ENCODE assay signal across 8 cellular contexts in the genomic region with DNA sequence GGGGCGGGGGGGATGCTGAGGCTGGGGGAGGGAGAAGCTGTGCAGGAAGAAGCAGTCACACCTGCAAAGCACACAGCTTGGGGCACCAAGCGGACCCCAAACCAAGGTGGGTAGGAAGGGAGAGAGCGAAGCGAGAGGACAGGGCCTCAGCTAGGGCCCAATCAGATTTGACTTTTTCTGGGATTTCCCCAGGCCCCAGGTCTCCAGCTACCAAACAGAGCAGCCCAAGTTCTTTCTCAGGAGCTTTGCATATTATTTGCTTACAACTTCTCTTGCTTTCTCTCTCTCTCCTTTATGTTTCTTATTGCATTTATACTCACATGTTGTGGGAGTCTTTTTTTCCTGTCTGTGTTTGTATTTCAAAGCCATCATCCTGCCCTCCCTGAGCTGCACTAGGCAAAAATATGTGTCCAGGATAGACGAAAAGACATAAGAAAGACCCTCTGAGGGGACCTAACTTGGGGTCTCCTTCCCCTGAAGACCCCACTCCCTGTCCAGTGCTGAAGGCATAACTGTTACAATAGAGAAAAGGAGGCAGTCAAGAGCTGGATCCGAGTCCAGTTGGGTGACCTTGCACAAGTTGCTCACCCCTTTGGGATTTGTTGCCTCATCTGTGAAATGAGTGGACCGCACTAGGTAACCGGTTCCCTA. TPM values are rescaled to one million over a fixed set of nuclear protein-coding genes. Genes with fewer than 3 reads are reported as not detected.
DNase-seq lines count a peak whose midpoint lies in the region; ATAC-seq and TF ChIP-seq lines count a peak whose summit lies in the region.

No MANE protein-coding gene starts in this region.

- no peak overlapping the region for H3K9ac ChIP-seq in trophoblast cell (ENCODE audit: low read length)

- no peaks in the 10 kb centered on the region for H3K36me3 Mint-ChIP-seq in activated naive CD4-positive, alpha-beta T cell treated with anti-CD3 and anti-CD28 coated beads, Interleukin-2, amount 50 U/mL, for 72 hours
- no peaks in the 10 kb centered on the region for H3K36me3 Mint-ChIP-seq in nephron progenitor cell (ENCODE audit: low read depth)

- H3K23ac ChIP-seq in trophoblast cell (ENCODE audit: low read length), result no peak overlapping the region

- H2BK120ac ChIP-seq in trophoblast cell (ENCODE audit: insufficient read depth, low read length, poor library complexity), result no peak overlapping the region

- no peak overlapping the region for H3K4me3 Mint-ChIP-seq in nephron progenitor cell

- H3K4me1 ChIP-seq in trophoblast cell (ENCODE audit: control insufficient read depth in 1 of 2, insufficient read depth in 2 of 2, low read length in 2 of 2) (peaks cover 16 to 26% of the 10 kb centered on the region in 2 experiments), gastroesophageal sphincter (peaks cover 0 to 38% (median 7%) of the 10 kb centered on the region in 3 donors)

- no peak overlapping the region for H3K4ac ChIP-seq in trophoblast cell (ENCODE audit: low read depth, low read length)

- no peak overlapping the region for H4K12ac ChIP-seq in trophoblast cell (ENCODE audit: low read depth, low read length)

- H3K9me3 ChIP-seq in trophoblast cell (ENCODE audit: insufficient read depth, low read depth, low read length) (no peaks in the 10 kb centered on the region), gastroesophageal sphincter (no peaks in the 10 kb centered on the region)

- H3K79me1 ChIP-seq in trophoblast cell (ENCODE audit: low read length), result no peaks in the 10 kb centered on the region

- WGBS in trophoblast cell (ENCODE audit: extremely low coverage, insufficient coverage, insufficient read length), result no CpG with 5 or more reads among the region's 8 CpGs
- 85 to 100% methylated on average over 1 to 7 of the region's 8 CpGs for WGBS in gastroesophageal sphincter (ENCODE audit: low coverage in 1 of 2), 2 donors

- TF ChIP-seq EP300 in gastroesophageal sphincter (IDR thresholded peaks at IDR 0.05), result no peak

- H2BK12ac ChIP-seq in trophoblast cell (ENCODE audit: low read length), result no peak overlapping the region

- H3K4me3 ChIP-seq in trophoblast cell (ENCODE audit: low read depth, low read length) (no peak overlapping the region), gastroesophageal sphincter (no peak overlapping the region)

- no peak overlapping the region for H3K14ac ChIP-seq in trophoblast cell (ENCODE audit: low read length)

- TF ChIP-seq CTCF in GM10266 (IDR thresholded peaks at IDR 0.05; ENCODE audit: control insufficient read depth, insufficient read depth, low read depth, missing control alignments), result no peak
- TF ChIP-seq CTCF in nephron progenitor cell (IDR thresholded peaks at IDR 0.05), result no peak
- TF ChIP-seq CTCF in gastroesophageal sphincter (IDR thresholded peaks at IDR 0.05), result no peak

- TF ChIP-seq POLR2A in gastroesophageal sphincter (IDR thresholded peaks at IDR 0.05), result no peak

- no peak overlapping the region for H4K8ac ChIP-seq in trophoblast cell (ENCODE audit: low read depth, low read length)

- no peak overlapping the region for H2AFZ ChIP-seq in trophoblast cell (ENCODE audit: insufficient read depth, low read length, poor library complexity)

- H3K27ac Mint-ChIP-seq in activated naive CD4-positive, alpha-beta T cell treated with anti-CD3 and anti-CD28 coated beads, Interleukin-2, amount 50 U/mL, for 72 hours, result peak overlapping the region; percentile 91 to 99
- no peak overlapping the region for H3K27ac Mint-ChIP-seq in nephron progenitor cell

- DNase-seq in GM10266 (ENCODE audit: extremely low spot score) (peak; percentile 68), trophoblast cell (no peak), nephron progenitor cell (no peak), cerebellar cortex (ENCODE audit: low spot score) (no peak)
- DNase-seq in activated naive CD4-positive, alpha-beta T cell treated with anti-CD3 and anti-CD28 coated beads, Interleukin-2, amount 50 U/mL, for 72 hours (ENCODE audit: low spot score in 2 of 2), result no peak

- H2AK5ac ChIP-seq in trophoblast cell (ENCODE audit: low read length), result no peak overlapping the region

- peaks cover 60% of the 10 kb centered on the region for H3K4me1 Mint-ChIP-seq in nephron progenitor cell

- H3K27me3 Mint-ChIP-seq in nephron progenitor cell (ENCODE audit: low read depth, poor library complexity), result peaks cover 16% of the 10 kb centered on the region

- H3K27ac ChIP-seq in trophoblast cell (ENCODE audit: low read depth, low read length), result no peak overlapping the region
- no peak overlapping the region for H3K27ac ChIP-seq in gastroesophageal sphincter

- H4K91ac ChIP-seq in trophoblast cell (ENCODE audit: low read depth, low read length), result no peak overlapping the region

- ATAC-seq in GM19328 (IDR thresholded peaks at IDR 0.05; ENCODE audit: unreplicated experiment) (peak; percentile 34), HG03378 (IDR thresholded peaks at IDR 0.05; ENCODE audit: unreplicated experiment) (peak; percentile 31), gastroesophageal sphincter (no peak)
- no peak for ATAC-seq in activated naive CD4-positive, alpha-beta T cell treated with anti-CD3 and anti-CD28 coated beads, Interleukin-2, amount 50 U/mL, for 72 hours

- H3K18ac ChIP-seq in trophoblast cell (ENCODE audit: low read length), result no peak overlapping the region

- no peaks in the 10 kb centered on the region for H3K9me3 Mint-ChIP-seq in activated naive CD4-positive, alpha-beta T cell treated with anti-CD3 and anti-CD28 coated beads, Interleukin-2, amount 50 U/mL, for 72 hours
- H3K9me3 Mint-ChIP-seq in nephron progenitor cell, result no peaks in the 10 kb centered on the region

- H3K36me3 ChIP-seq in trophoblast cell (ENCODE audit: control insufficient read depth in 1 of 2, insufficient read depth in 2 of 2, low read length in 2 of 2) (no peaks in the 10 kb centered on the region), gastroesophageal sphincter (no peaks in the 10 kb centered on the region)

- no peak overlapping the region for H2BK5ac ChIP-seq in trophoblast cell (ENCODE audit: low read depth, low read length, poor library complexity)

- no peaks in the 10 kb centered on the region for H3K79me2 ChIP-seq in trophoblast cell (ENCODE audit: control insufficient read depth, insufficient read depth, low read length, poor library complexity)

- H3K4me2 ChIP-seq in trophoblast cell (ENCODE audit: low read length), result no peak overlapping the region

- H3K27me3 ChIP-seq in trophoblast cell (ENCODE audit: insufficient read depth, low read length), result no peaks in the 10 kb centered on the region
- H3K27me3 ChIP-seq in gastroesophageal sphincter, result no peaks in the 10 kb centered on the region

RNA-seq across cellular contexts. Expression of gene SMNDC1, which starts 50.6 kb away (rescaled TPM):
- 10 to 100 TPM; 37.9 to 65.1 TPM for total RNA-seq in activated naive CD4-positive, alpha-beta T cell treated with anti-CD3 and anti-CD28 coated beads, Interleukin-2, amount 50 U/mL, for 72 hours
- polyA plus RNA-seq in trophoblast cell (2013), result 35.4 and 36.5 TPM in 2 replicates
- total RNA-seq in gastroesophageal sphincter, result 10 to 100 TPM; 12.0 to 20.4 (median 17.4) TPM

Comparison
In these comparisons a context has a peak if more than half of its experiments do, and no peak if none do; other contexts are left out.
1. ATAC-seq: peak in GM19328 (single experiment) and HG03378 (single experiment); none in activated naive CD4-positive, alpha-beta T cell treated with anti-CD3 and anti-CD28 coated beads, Interleukin-2, amount 50 U/mL, for 72 hours (0 of 2) and gastroesophageal sphincter (single experiment).